In the genomic region with DNA sequence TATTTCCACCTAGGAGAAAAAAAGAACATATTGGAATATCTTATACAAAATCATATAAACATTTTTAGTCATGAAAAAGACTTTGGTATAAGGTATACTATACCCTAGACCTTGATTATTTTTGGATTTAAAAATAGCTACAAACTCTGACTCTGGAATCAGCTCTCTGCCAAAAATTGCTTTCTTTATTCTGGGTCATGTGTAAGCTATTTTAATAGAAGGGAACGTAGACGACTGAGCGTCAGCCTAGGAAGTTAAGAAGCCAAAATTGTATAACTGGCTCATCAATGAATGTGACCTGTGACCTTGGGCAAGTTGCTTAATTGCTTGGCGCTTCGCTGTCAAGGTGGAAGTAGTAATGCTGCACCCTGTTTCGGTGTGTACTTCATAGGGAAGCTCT, we compare ENCODE assay signal across 21 cellular contexts.
"Had no signal": no experiment of that assay in that cellular context is flagged by ENCODE, and none has a peak within 500 bp of the region (broad histone marks: within the 10 kb centered on the region; RNA-seq: fewer than 3 reads in every experiment).

No MANE protein-coding gene starts in this region.

- H3K27me3 Mint-ChIP-seq: IgD-negative memory B cell had no signal

- DNase-seq: Kasumi-1, MM.1S, NCI-H1092 treated with DMSO at 0.1 percent for 48 hours, NCI-H1436, NCI-H187, NCI-H2029, NCI-H2081 treated with DMSO at 0.1 percent for 48 hours, NCI-H2171, NCI-H226, NCI-H446, NCI-H510A, NCI-H524 treated with DMSO at 0.1 percent for 48 hours, NCI-H69, NCI-H774, RPMI8226, SHP77 treated with DMSO at 0.1 percent for 48 hours, SJCRH30 had no signal

- H3K4me1 ChIP-seq: SJCRH30 had no signal

- H3K4me3 ChIP-seq: K562, SJCRH30 had no signal

- H3K27ac Mint-ChIP-seq: IgD-negative memory B cell had no signal

- H3K9me3 Mint-ChIP-seq: IgD-negative memory B cell had no signal

- H3K27ac ChIP-seq: KMS-11, SJCRH30 had no signal

- H3K4me3 Mint-ChIP-seq: IgD-negative memory B cell had no signal

- H3K27me3 ChIP-seq: SJCRH30 had no signal

- ATAC-seq: K562, SK-N-SH treated with all-trans-retinoic acid at 6 μM for 48 hours had no signal

- H3K9me3 ChIP-seq: SJCRH30 had no signal

- H3K36me3 ChIP-seq: SJCRH30 had no signal
